Comparison of ENCODE assay signal across 8 cellular contexts in genomic region chr1:88330201-88330600, GRCh38.
"Had no signal": no experiment of that assay in that cellular context is flagged by ENCODE, and none has a peak within 500 bp of the region (broad histone marks: within the 10 kb centered on the region; RNA-seq: fewer than 3 reads in every experiment).

No MANE protein-coding gene starts in this region.

- H3K36me3 ChIP-seq: HAP-1 had no signal

- H3K4me3 Mint-ChIP-seq: HFFc6 had no signal

- DNase-seq: GOT3, H7, HFFc6, IMR-90, KG1 had no signal

- H3K4me3 ChIP-seq: HAP-1, K562 had no signal

- H3K9me3 ChIP-seq: HAP-1 had no signal

- H3K27ac Mint-ChIP-seq: HFFc6 had no signal

- ATAC-seq: HCT116, K562 had no signal
